Comparison of ENCODE assay signal across 1 cellular context in the genomic region with DNA sequence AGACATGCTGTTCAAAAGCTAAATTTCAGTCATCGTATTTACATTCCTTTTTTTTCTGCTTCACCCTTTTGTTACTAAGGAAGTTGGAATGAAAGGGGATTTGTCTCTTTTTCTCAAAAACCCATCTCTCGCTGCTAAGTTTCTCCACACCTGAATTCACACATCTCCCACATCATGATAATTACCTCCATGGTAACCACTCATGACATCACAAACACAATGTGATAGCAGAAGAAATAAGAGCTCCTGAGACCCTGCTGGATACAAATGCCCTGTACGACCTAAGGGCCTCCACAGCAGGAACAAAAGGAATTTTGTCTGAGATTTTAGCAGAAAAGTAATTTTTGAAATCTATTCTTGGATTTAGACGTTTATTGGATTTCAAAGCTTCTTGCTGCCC.
TF ChIP-seq lines count a peak whose summit lies in the region.

No MANE protein-coding gene starts in this region.

TF ChIP-seq in HepG2, 621 proteins besides CTCF, POLR2A, EP300 and RAD21:
- TF ChIP-seq SNRNP70 (IDR thresholded peaks at IDR 0.05; ENCODE audit: low read depth, low read length): no peak
- 0 out of 2 replicates have a peak, but pooled peaks have one; percentile 13 for TF ChIP-seq CREB1 (IDR thresholded peaks at IDR 0.05)
- no peak for TF ChIP-seq CREB1 (CRISPR knock-in tag; IDR thresholded peaks at IDR 0.05)
- no peak for TF ChIP-seq ISX (CRISPR knock-in tag; conservative IDR thresholded peaks at IDR 0.05)
